Comparison of ENCODE assay signal across 10 cellular contexts in the genomic region with DNA sequence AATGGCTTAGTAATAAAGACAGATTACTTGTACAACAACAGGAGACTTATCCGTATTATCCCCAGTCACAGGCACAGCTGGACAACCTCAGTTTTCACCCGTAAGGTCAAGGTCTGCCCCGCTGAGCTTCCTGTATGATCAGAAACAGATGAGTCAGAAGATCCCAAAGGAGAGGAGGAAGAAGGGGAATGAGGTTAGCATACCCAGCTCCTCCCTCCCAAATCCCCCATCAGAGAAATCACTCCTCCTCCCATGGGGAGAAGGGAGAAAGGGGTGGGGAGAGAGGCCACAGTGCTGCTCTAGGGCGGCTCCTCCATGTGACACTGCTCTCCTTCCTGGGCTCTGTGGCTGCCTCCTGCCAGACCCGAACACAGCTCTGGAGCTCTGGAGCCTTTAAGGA. TPM values are rescaled to one million over a fixed set of nuclear protein-coding genes. Genes with fewer than 3 reads are reported as not detected.
DNase-seq lines count a peak whose midpoint lies in the region; ATAC-seq and TF ChIP-seq lines count a peak whose summit lies in the region.
"Had no signal": no experiment of that assay in that cellular context is flagged by ENCODE, and none has a peak within 500 bp of the region (broad histone marks: within the 10 kb centered on the region; RNA-seq: fewer than 3 reads in every experiment).

No MANE protein-coding gene starts in this region.

- ATAC-seq in heart left ventricle, result peak; percentile 83 to 95 (median 92)
- ATAC-seq in psoas muscle, result peak; percentile 34 to 84 (median 58)
- ATAC-seq in GM18502 (IDR thresholded peaks at IDR 0.05; ENCODE audit: poor library complexity, unreplicated experiment), result no peak
- no peak for ATAC-seq in GM18867 (IDR thresholded peaks at IDR 0.05; ENCODE audit: unreplicated experiment)

- no peaks in the 10 kb centered on the region for H3K36me3 ChIP-seq in BLaER1 treated with 17β-estradiol and CSF1 and Interleukin-3, amounts not matched to agents 10 nM and 100 nM
- H3K36me3 ChIP-seq in heart left ventricle (no peaks in the 10 kb centered on the region), psoas muscle (ENCODE audit: insufficient read depth in 1 of 2, low read depth in 1 of 2) (no peaks in the 10 kb centered on the region)

- H3K9me3 ChIP-seq in BLaER1 treated with 17β-estradiol and CSF1 and Interleukin-3, amounts not matched to agents 10 nM and 100 nM (replicated peaks in 1 of 11), result no peaks in the 10 kb centered on the region
- no peaks in the 10 kb centered on the region for H3K9me3 ChIP-seq in heart left ventricle
- no peaks in the 10 kb centered on the region for H3K9me3 ChIP-seq in psoas muscle

- DNase-seq in SW480 (ENCODE audit: low spot score) (peak; percentile 23), heart left ventricle (peak; percentile 70 to 84 (median 76)), psoas muscle (peak; percentile 33 to 64), lower leg skin (ENCODE audit: low spot score in 2 of 2) (no peak)
- DNase-seq in activated T-cell treated with anti-CD3 and anti-CD28 coated beads, Interleukin-2, amount 50 U/mL, for 48 hours, result no peak
- DNase-seq: C1 segment of cervical spinal cord, NCI-H2107 had no signal

- WGBS in heart left ventricle, 4 donors, result 53 to 67% (median 58%) methylated on average over 5 of the region's 5 CpGs
- 56 to 69% (median 56%) methylated on average over 5 of the region's 5 CpGs for WGBS in psoas muscle, 3 donors
- WGBS in lower leg skin, 2 donors, result 47 to 88% methylated on average over 5 of the region's 5 CpGs

- TF ChIP-seq POLR2A in heart left ventricle (IDR thresholded peaks at IDR 0.05), result peak in 1 of 2 donors; percentile 13
- no peak for TF ChIP-seq POLR2A in lower leg skin (IDR thresholded peaks at IDR 0.05)

- H3K4me2 ChIP-seq in BLaER1 treated with 17β-estradiol and CSF1 and Interleukin-3, amounts not matched to agents 10 nM and 100 nM, result peak overlapping the region; percentile 13 to 78 (median 51); a peak in 20 of 22 replicates

- peaks cover 19 to 39% (median 29%) of the 10 kb centered on the region in 10 experiments for H3K4me1 ChIP-seq in BLaER1 treated with 17β-estradiol and CSF1 and Interleukin-3, amounts not matched to agents 10 nM and 100 nM
- peaks cover 0 to 38% (median 13%) of the 10 kb centered on the region in 12 donors for H3K4me1 ChIP-seq in heart left ventricle
- H3K4me1 ChIP-seq in psoas muscle, result no peaks in the 10 kb centered on the region

- peaks cover 0 to 82% (median 0%) of the 10 kb centered on the region in 11 experiments; a peak in 8 of 22 replicates for H3K27me3 ChIP-seq in BLaER1 treated with 17β-estradiol and CSF1 and Interleukin-3, amounts not matched to agents 10 nM and 100 nM
- H3K27me3 ChIP-seq in heart left ventricle (no peaks in the 10 kb centered on the region), psoas muscle (ENCODE audit: insufficient read depth in 3 of 3, low read length in 2 of 3) (no peaks in the 10 kb centered on the region)

- H3K27ac ChIP-seq in BLaER1 treated with 17β-estradiol and CSF1 and Interleukin-3, amounts not matched to agents 10 nM and 100 nM, result no peak overlapping the region
- peak overlapping the region; percentile 13 to 82 (median 72) for H3K27ac ChIP-seq in heart left ventricle
- peak overlapping the region; percentile 54 for H3K27ac ChIP-seq in psoas muscle

- H3K9ac ChIP-seq in BLaER1 treated with 17β-estradiol and CSF1 and Interleukin-3, amounts not matched to agents 10 nM and 100 nM, result no peak overlapping the region

- intact Hi-C loops in heart left ventricle (cut with DNase I), result no loop called here
- intact Hi-C loops in psoas muscle (cut with DNase I), result no loop called here
- intact Hi-C loops in lower leg skin (cut with DNase I; ENCODE audit: low total_unique reads), result no loop called here

- no peak for TF ChIP-seq CTCF in heart left ventricle (IDR thresholded peaks at IDR 0.05)
- TF ChIP-seq CTCF in psoas muscle (IDR thresholded peaks at IDR 0.05), result no peak
- TF ChIP-seq CTCF in lower leg skin (IDR thresholded peaks at IDR 0.05), result no peak

- H4K20me1 ChIP-seq in BLaER1 treated with 17β-estradiol and CSF1 and Interleukin-3, amounts not matched to agents 10 nM and 100 nM, result 0 out of 22 replicates have a peak, but pooled peaks cover 0 to 16% (median 0%) of the 10 kb centered on the region in 11 experiments

- H3K4me3 ChIP-seq in BLaER1 treated with 17β-estradiol and CSF1 and Interleukin-3, amounts not matched to agents 10 nM and 100 nM, result no peak overlapping the region
- H3K4me3 ChIP-seq in heart left ventricle, result no peak overlapping the region
- no peak overlapping the region for H3K4me3 ChIP-seq in psoas muscle
- H3K4me3 ChIP-seq in lower leg skin (ENCODE audit: low read depth, poor library complexity, severe bottlenecking), result no peak overlapping the region

RNA-seq across cellular contexts. Expression of gene SPTBN1, which starts 53.8 kb away (rescaled TPM):
- total RNA-seq in heart left ventricle (100 to 1,000 TPM; 378 to 659 (median 424) TPM), psoas muscle (100 to 1,000 TPM in 1 of 4 donors, 10 to 100 TPM in 3; 87.8 to 180 (median 96.2) TPM), lower leg skin (100 to 1,000 TPM; 132 to 239 (median 195) TPM)
- polyA plus RNA-seq in heart left ventricle (100 to 1,000 TPM; 124 to 170 TPM), psoas muscle (10 to 100 TPM; 22.9 to 56.1 (median 32.9) TPM)

Comparison
In these comparisons a context has a peak if more than half of its experiments do, and no peak if none do; other contexts are left out.
1. H3K27ac ChIP-seq: peak in heart left ventricle (12 of 12) and psoas muscle (single experiment); none in BLaER1 treated with 17β-estradiol and CSF1 and Interleukin-3, amounts not matched to agents 10 nM and 100 nM (0 of 11).
2. DNase-seq: peak in SW480 (single experiment), heart left ventricle (5 of 5) and psoas muscle (2 of 2); none in activated T-cell treated with anti-CD3 and anti-CD28 coated beads, Interleukin-2, amount 50 U/mL, for 48 hours (0 of 2) and lower leg skin (0 of 2).
3. ATAC-seq: peak in heart left ventricle (4 of 4) and psoas muscle (4 of 4); none in GM18502 (single experiment) and GM18867 (single experiment).